29 cellular contexts compared by ENCODE assay signal in the genomic region with DNA sequence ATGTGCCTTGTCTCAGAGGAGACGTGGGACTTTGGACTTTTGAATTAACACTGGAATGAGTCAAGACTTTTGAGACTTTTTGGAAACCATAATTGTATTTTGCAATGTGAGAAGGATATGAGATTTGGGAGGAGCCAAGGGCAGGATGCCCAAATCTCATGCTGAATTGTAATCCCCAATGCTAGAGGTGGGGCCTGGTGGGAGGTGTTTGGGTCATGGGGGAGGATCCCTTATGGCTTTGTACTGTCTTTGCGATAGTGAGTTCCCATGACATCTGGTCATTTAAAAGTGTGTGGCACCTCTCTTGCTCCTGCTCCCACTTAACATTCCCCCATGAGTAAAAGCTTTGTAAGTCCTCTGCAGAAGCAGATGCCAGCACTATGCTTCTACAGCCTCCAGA.
"Had no signal": no experiment of that assay in that cellular context is flagged by ENCODE, and none has a peak within 500 bp of the region (broad histone marks: within the 10 kb centered on the region; RNA-seq: fewer than 3 reads in every experiment).

No MANE protein-coding gene starts in this region.

- H3K27ac Mint-ChIP-seq: activated CD4-positive, alpha-beta T cell treated with anti-CD3 and anti-CD28 coated beads, Interleukin-2, amount 10 ng/mL, durations not matched to agents 7 days and 5 days; activated CD8-positive, alpha-beta memory T cell treated with anti-CD3 and anti-CD28 coated beads, Interleukin-2, amount 10 ng/mL, durations not matched to agents 7 days and 5 days; activated CD8-positive, alpha-beta T cell treated with anti-CD3 and anti-CD28 coated beads for 36 hours; activated naive CD4-positive, alpha-beta T cell treated with anti-CD3 and anti-CD28 coated beads, Interleukin-2, amount 50 U/mL, for 24 hours; effector memory CD8-positive, alpha-beta T cell; natural killer cell treated with Interleukin-12 subunit alpha and Interleukin-12 subunit beta and Interleukin-15 and Interleukin-18, amount 100 ng/mL, for 72 hours; stimulated activated effector memory CD8-positive, alpha-beta T cell treated with anti-CD3 and anti-CD28 coated beads, Interleukin-12 subunit alpha, Interleukin-12 subunit beta, amount 100 ng/mL, for 72 hours; T-helper 2 cell treated with Interferon-gamma antibody and Interleukin-4, amounts not matched to agents 5 μg/mL and 100 μg/mL, for 36 hours had no signal

- ATAC-seq: activated CD8-positive, alpha-beta memory T cell treated with anti-CD3 and anti-CD28 coated beads, Interleukin-2, amount 10 ng/mL, durations not matched to agents 7 days and 5 days; activated CD8-positive, alpha-beta T cell treated with anti-CD3 and anti-CD28 coated beads for 36 hours; effector memory CD8-positive, alpha-beta T cell; left lung; natural killer cell treated with Interleukin-12 subunit alpha and Interleukin-12 subunit beta and Interleukin-15 and Interleukin-18, amount 100 ng/mL, for 72 hours; pancreas; sciatic nerve; stimulated activated effector memory CD8-positive, alpha-beta T cell treated with anti-CD3 and anti-CD28 coated beads, Interleukin-12 subunit alpha, Interleukin-12 subunit beta, amount 100 ng/mL, for 72 hours; stimulated activated naive CD8-positive, alpha-beta T cell treated with anti-CD3 and anti-CD28 coated beads, Interleukin-15, amount 100 ng/mL, for 72 hours had no signal

- H3K36me3 Mint-ChIP-seq: stimulated activated effector memory CD8-positive, alpha-beta T cell treated with anti-CD3 and anti-CD28 coated beads, Interleukin-12 subunit alpha, Interleukin-12 subunit beta, amount 100 ng/mL, for 72 hours had no signal

- H3K4me2 ChIP-seq: hepatocyte had no signal

- H3K4me3 ChIP-seq: ascending aorta, dorsolateral prefrontal cortex, esophagus muscularis mucosa, hepatocyte, left lung, pancreas, suprapubic skin, transverse colon had no signal

- H3K4me1 Mint-ChIP-seq: activated CD4-positive, alpha-beta T cell treated with anti-CD3 and anti-CD28 coated beads, Interleukin-2, amount 10 ng/mL, durations not matched to agents 7 days and 5 days; activated CD8-positive, alpha-beta memory T cell treated with anti-CD3 and anti-CD28 coated beads, Interleukin-2, amount 10 ng/mL, durations not matched to agents 7 days and 5 days; activated naive CD4-positive, alpha-beta T cell treated with anti-CD3 and anti-CD28 coated beads, Interleukin-2, amount 50 U/mL, for 24 hours; central memory CD8-positive, alpha-beta T cell; immature natural killer cell; stimulated activated effector memory CD8-positive, alpha-beta T cell treated with anti-CD3 and anti-CD28 coated beads, Interleukin-12 subunit alpha, Interleukin-12 subunit beta, amount 100 ng/mL, for 72 hours; stimulated activated naive CD8-positive, alpha-beta T cell treated with anti-CD3 and anti-CD28 coated beads, Interleukin-15, amount 100 ng/mL, for 72 hours had no signal

- H2AFZ ChIP-seq: hepatocyte had no signal

- H3K9me3 Mint-ChIP-seq: activated CD4-positive, alpha-beta T cell treated with anti-CD3 and anti-CD28 coated beads, Interleukin-2, amount 10 ng/mL, durations not matched to agents 7 days and 5 days; activated naive CD4-positive, alpha-beta T cell treated with anti-CD3 and anti-CD28 coated beads, Interleukin-2, amount 50 U/mL, for 24 hours; central memory CD8-positive, alpha-beta T cell; effector memory CD8-positive, alpha-beta T cell; immature natural killer cell; natural killer cell treated with Interleukin-12 subunit alpha and Interleukin-12 subunit beta and Interleukin-15 and Interleukin-18, amount 100 ng/mL, for 72 hours; stimulated activated effector memory CD8-positive, alpha-beta T cell treated with anti-CD3 and anti-CD28 coated beads, Interleukin-12 subunit alpha, Interleukin-12 subunit beta, amount 100 ng/mL, for 72 hours; T-helper 2 cell treated with Interferon-gamma antibody and Interleukin-4, amounts not matched to agents 5 μg/mL and 100 μg/mL, for 36 hours had no signal

- H3K36me3 ChIP-seq: pancreas, WERI-Rb-1 had no signal

- H3K9me3 ChIP-seq: ascending aorta, esophagus muscularis mucosa, left lung, neutrophil, pancreas, suprapubic skin, transverse colon had no signal

- H3K4me1 ChIP-seq: ascending aorta, left lung, suprapubic skin, transverse colon had no signal

- H3K4me3 Mint-ChIP-seq: activated CD4-positive, alpha-beta T cell treated with anti-CD3 and anti-CD28 coated beads, Interleukin-2, amount 10 ng/mL, durations not matched to agents 7 days and 5 days; activated CD8-positive, alpha-beta memory T cell treated with anti-CD3 and anti-CD28 coated beads, Interleukin-2, amount 10 ng/mL, durations not matched to agents 7 days and 5 days; activated CD8-positive, alpha-beta T cell treated with anti-CD3 and anti-CD28 coated beads for 36 hours; activated naive CD4-positive, alpha-beta T cell treated with anti-CD3 and anti-CD28 coated beads, Interleukin-2, amount 50 U/mL, for 24 hours; central memory CD8-positive, alpha-beta T cell; effector memory CD8-positive, alpha-beta T cell; immature natural killer cell; natural killer cell treated with Interleukin-12 subunit alpha and Interleukin-12 subunit beta and Interleukin-15 and Interleukin-18, amount 100 ng/mL, for 72 hours; stimulated activated effector memory CD8-positive, alpha-beta T cell treated with anti-CD3 and anti-CD28 coated beads, Interleukin-12 subunit alpha, Interleukin-12 subunit beta, amount 100 ng/mL, for 72 hours; stimulated activated naive CD8-positive, alpha-beta T cell treated with anti-CD3 and anti-CD28 coated beads, Interleukin-15, amount 100 ng/mL, for 72 hours; T-helper 2 cell treated with Interferon-gamma antibody and Interleukin-4, amounts not matched to agents 5 μg/mL and 100 μg/mL, for 36 hours had no signal

- H3K79me2 ChIP-seq: hepatocyte had no signal

- H3K27me3 ChIP-seq: ascending aorta, brain microvascular endothelial cell, dorsolateral prefrontal cortex, esophagus muscularis mucosa, hepatocyte, left lung, neutrophil, pancreas, suprapubic skin, transverse colon had no signal

- H3K27ac ChIP-seq: ascending aorta, brain microvascular endothelial cell, esophagus muscularis mucosa, hepatocyte, left lung, neutrophil, pancreas, suprapubic skin, transverse colon, WERI-Rb-1 had no signal

- H3K27me3 Mint-ChIP-seq: activated CD4-positive, alpha-beta T cell treated with anti-CD3 and anti-CD28 coated beads, Interleukin-2, amount 10 ng/mL, durations not matched to agents 7 days and 5 days; activated CD8-positive, alpha-beta memory T cell treated with anti-CD3 and anti-CD28 coated beads, Interleukin-2, amount 10 ng/mL, durations not matched to agents 7 days and 5 days; activated CD8-positive, alpha-beta T cell treated with anti-CD3 and anti-CD28 coated beads for 36 hours; activated naive CD4-positive, alpha-beta T cell treated with anti-CD3 and anti-CD28 coated beads, Interleukin-2, amount 50 U/mL, for 24 hours; central memory CD8-positive, alpha-beta T cell; effector memory CD8-positive, alpha-beta T cell; natural killer cell treated with Interleukin-12 subunit alpha and Interleukin-12 subunit beta and Interleukin-15 and Interleukin-18, amount 100 ng/mL, for 72 hours; stimulated activated naive CD8-positive, alpha-beta T cell treated with anti-CD3 and anti-CD28 coated beads, Interleukin-15, amount 100 ng/mL, for 72 hours had no signal

- DNase-seq: activated CD4-positive, alpha-beta T cell treated with anti-CD3 and anti-CD28 coated beads, Interleukin-2, amount 10 ng/mL, durations not matched to agents 7 days and 5 days; activated CD4-positive, CD25-positive, alpha-beta regulatory T cell treated with anti-CD3 and anti-CD28 coated beads, Interleukin-2, amount 50 U/mL, for 72 hours; activated CD8-positive, alpha-beta memory T cell treated with anti-CD3 and anti-CD28 coated beads, Interleukin-2, amount 10 ng/mL, durations not matched to agents 7 days and 5 days; activated CD8-positive, alpha-beta T cell treated with anti-CD3 and anti-CD28 coated beads for 36 hours; activated gamma-delta T cell; activated T-cell treated with anti-CD3 and anti-CD28 coated beads for 4 hours; brain microvascular endothelial cell; effector memory CD8-positive, alpha-beta T cell; immature natural killer cell; left lung; mammary epithelial cell; pancreas; small intestine; stimulated activated CD4-positive, alpha-beta T cell treated with anti-CD3 and anti-CD28 coated beads, Interleukin-2, amount 100 ng/mL, for 24 hours; stimulated activated naive CD8-positive, alpha-beta T cell treated with anti-CD3 and anti-CD28 coated beads, Interleukin-15, amount 100 ng/mL, for 72 hours; transverse colon; WERI-Rb-1 had no signal
